In genomic region chr20:48526936-48527335, GRCh38 we compare ENCODE assay signal across 27 cellular contexts.
DNase-seq lines count a peak whose midpoint lies in the region; ATAC-seq, FAIRE-seq and TF ChIP-seq lines count a peak whose summit lies in the region.
"Had no signal": no experiment of that assay in that cellular context is flagged by ENCODE, and none has a peak within 500 bp of the region (broad histone marks: within the 10 kb centered on the region; RNA-seq: fewer than 3 reads in every experiment).

No MANE protein-coding gene starts in this region.

- no peak overlapping the region for H4K91ac ChIP-seq in neuronal stem cell (ENCODE audit: low read depth, low read length, poor library complexity)

- H3K27me3 ChIP-seq in neuronal stem cell (ENCODE audit: control insufficient read depth in 3 of 3, insufficient read depth in 3 of 3, low read depth in 1 of 3, low read length in 3 of 3) = peaks cover 0 to 10% (median 0%) of the 10 kb centered on the region in 3 experiments
- H3K27me3 ChIP-seq: BE2C, BLaER1 had no signal

- no peak overlapping the region for H2BK12ac ChIP-seq in neuronal stem cell (ENCODE audit: low read length)

- no peaks in the 10 kb centered on the region for H3K36me3 ChIP-seq in neuronal stem cell (replicated peaks in 1 of 2; ENCODE audit: control insufficient read depth in 2 of 2, insufficient read depth in 2 of 2, low read length in 2 of 2)
- H3K36me3 ChIP-seq: BE2C, BLaER1 had no signal

- peak; percentile 56 for FAIRE-seq in urothelium cell line (lab: Jason Lieb, UNC)
- FAIRE-seq: A204.1, G401.6, GM12891 had no signal

- H3K79me1 ChIP-seq in neuronal stem cell (ENCODE audit: low read depth, low read length) = no peaks in the 10 kb centered on the region

- no peak overlapping the region for H3K23ac ChIP-seq in neuronal stem cell (ENCODE audit: low read depth, low read length, poor library complexity)

- no peak overlapping the region for H3K9ac ChIP-seq in neuronal stem cell (ENCODE audit: low read depth, low read length, poor library complexity)
- H3K9ac ChIP-seq: BLaER1 had no signal

- no peak overlapping the region for H4K8ac ChIP-seq in neuronal stem cell (ENCODE audit: low read depth, low read length)

- no peak for ATAC-seq in GM21447 (IDR thresholded peaks at IDR 0.05; ENCODE audit: unreplicated experiment)

- H2AFZ ChIP-seq in neuronal stem cell (ENCODE audit: low read length) = no peak overlapping the region

- H2AK5ac ChIP-seq in neuronal stem cell (ENCODE audit: low read depth, low read length) = no peak overlapping the region

- H3K4me3 ChIP-seq in coronary artery (no peak overlapping the region), neuronal stem cell (ENCODE audit: low read length in 2 of 2) (no peak overlapping the region)
- H3K4me3 ChIP-seq: BLaER1 had no signal

- peak; percentile 6 for DNase-seq in cerebellum (ENCODE audit: low spot score)
- DNase-seq in coronary artery (ENCODE audit: low spot score) = peak; percentile 57
- DNase-seq in neuronal stem cell (ENCODE audit: low spot score) = no peak
- no peak for DNase-seq in urothelium cell line (ENCODE audit: low spot score)
- no peak for DNase-seq in effector CD4-positive, alpha-beta T cell
- DNase-seq in NCI-H1048 (lab: John Stamatoyannopoulos, UW) = no peak
- no peak for DNase-seq in amniotic stem cell (lab: John Stamatoyannopoulos, UW)
- DNase-seq: 8988T; ACHN; BE2C; C1 segment of cervical spinal cord; CD4-positive, alpha-beta memory T cell; CD4-positive, CD25-positive, alpha-beta regulatory T cell; CD8-positive, alpha-beta memory T cell; COR-L47; DMS 273 treated with DMSO at 0.1 percent for 48 hours; DMS153; DMS53; DMS79; DND-41; EL; GF-D8 had no signal

- H3K4ac ChIP-seq in neuronal stem cell (ENCODE audit: low read length) = no peak overlapping the region

- no peak overlapping the region for H3K4me2 ChIP-seq in neuronal stem cell (ENCODE audit: insufficient read depth, low read length, poor library complexity, severe bottlenecking)
- H3K4me2 ChIP-seq: BLaER1 had no signal

- H2BK5ac ChIP-seq in neuronal stem cell (ENCODE audit: low read length) = no peak overlapping the region

- H3K4me1 ChIP-seq in neuronal stem cell (ENCODE audit: control insufficient read depth in 2 of 2, insufficient read depth in 1 of 2, low read depth in 1 of 2, low read length in 2 of 2) = peaks cover 0 to 2% of the 10 kb centered on the region in 2 donors
- H3K4me1 ChIP-seq: BE2C had no signal

- no peaks in the 10 kb centered on the region for H3K9me3 ChIP-seq in neuronal stem cell (replicated peaks in 1 of 2; ENCODE audit: control insufficient read depth in 2 of 2, insufficient read depth in 1 of 2, low read depth in 1 of 2, low read length in 2 of 2)
- H3K9me3 ChIP-seq: BE2C, BLaER1 had no signal

- H3K27ac ChIP-seq in coronary artery (no peak overlapping the region), neuronal stem cell (replicated peaks; ENCODE audit: low read length) (no peak overlapping the region)
- H3K27ac ChIP-seq: BLaER1 had no signal

- no peak overlapping the region for H2BK120ac ChIP-seq in neuronal stem cell (ENCODE audit: low read depth, low read length)

- no peak overlapping the region for H3K14ac ChIP-seq in neuronal stem cell (ENCODE audit: low read length)

- peak overlapping the region; percentile 29 for H3K18ac ChIP-seq in neuronal stem cell (ENCODE audit: low read length)

- TF ChIP-seq CTCF in coronary artery (IDR thresholded peaks at IDR 0.05) = no peak

- no CpG with 5 or more reads among the region's 9 CpGs for WGBS in neuronal stem cell (ENCODE audit: extremely low coverage in 2 of 2, insufficient read length in 2 of 2, insufficient replicate concordance in 1 of 2), 2 donors

- no peak overlapping the region for H2BK15ac ChIP-seq in neuronal stem cell (ENCODE audit: low read length)

Comparison
In these comparisons a context has a peak if more than half of its experiments do, and no peak if none do; other contexts are left out.
1. DNase-seq: peak in cerebellum (single experiment) and coronary artery (single experiment); none in neuronal stem cell (single experiment), urothelium cell line (single experiment), effector CD4-positive, alpha-beta T cell (single experiment), NCI-H1048 (single experiment) and amniotic stem cell (single experiment).